1 cellular context compared by ENCODE assay signal in the genomic region with DNA sequence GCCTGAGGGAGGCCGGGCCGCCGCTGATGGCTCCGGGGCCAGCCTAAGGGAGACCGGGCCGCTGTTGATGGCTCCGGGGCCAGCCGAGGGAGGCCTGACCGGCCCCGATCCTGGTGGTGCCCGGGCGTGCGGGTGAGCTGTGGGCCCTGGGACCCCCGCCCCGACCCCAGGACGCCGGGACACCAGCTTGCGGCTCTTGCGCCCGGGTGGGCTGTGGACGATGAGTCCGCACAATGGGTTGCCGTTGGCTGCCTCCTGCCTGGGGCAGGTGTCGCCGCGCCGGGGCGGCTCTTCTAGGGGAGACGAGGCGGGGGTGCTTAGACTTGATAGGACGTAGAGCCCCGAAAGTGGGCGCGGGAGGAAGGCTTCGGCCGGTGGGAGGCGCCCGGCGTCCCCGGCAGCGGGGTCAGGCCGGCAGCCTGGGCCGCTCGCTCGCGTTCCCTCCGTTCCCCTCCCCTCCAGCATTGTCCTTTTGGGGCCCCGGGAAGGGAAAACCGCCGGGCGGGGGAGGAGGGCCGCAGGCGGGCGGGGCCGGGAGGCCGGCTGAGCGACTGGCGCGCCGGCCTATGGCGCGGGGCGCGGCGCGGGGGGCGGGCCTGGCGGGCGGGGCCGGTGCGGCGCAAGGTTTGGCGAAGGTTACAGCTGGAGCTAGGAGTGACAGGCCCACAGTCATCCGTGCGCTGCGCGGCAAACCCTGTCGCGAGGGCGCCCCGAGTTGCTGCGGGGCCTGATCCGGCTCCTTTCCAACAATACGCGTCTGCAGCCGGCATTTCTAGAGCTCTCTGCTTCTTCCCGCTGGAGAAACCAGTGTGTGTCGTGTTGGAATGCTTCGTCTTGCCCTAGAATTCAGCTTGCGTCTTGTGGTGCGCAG.
TF ChIP-seq lines count a peak whose summit lies in the region.

No MANE protein-coding gene starts in this region.

TF ChIP-seq in HEK293, 187 proteins besides CTCF, POLR2A, EP300 and RAD21 (continued from another document):
- TF ChIP-seq, protein P1, sequence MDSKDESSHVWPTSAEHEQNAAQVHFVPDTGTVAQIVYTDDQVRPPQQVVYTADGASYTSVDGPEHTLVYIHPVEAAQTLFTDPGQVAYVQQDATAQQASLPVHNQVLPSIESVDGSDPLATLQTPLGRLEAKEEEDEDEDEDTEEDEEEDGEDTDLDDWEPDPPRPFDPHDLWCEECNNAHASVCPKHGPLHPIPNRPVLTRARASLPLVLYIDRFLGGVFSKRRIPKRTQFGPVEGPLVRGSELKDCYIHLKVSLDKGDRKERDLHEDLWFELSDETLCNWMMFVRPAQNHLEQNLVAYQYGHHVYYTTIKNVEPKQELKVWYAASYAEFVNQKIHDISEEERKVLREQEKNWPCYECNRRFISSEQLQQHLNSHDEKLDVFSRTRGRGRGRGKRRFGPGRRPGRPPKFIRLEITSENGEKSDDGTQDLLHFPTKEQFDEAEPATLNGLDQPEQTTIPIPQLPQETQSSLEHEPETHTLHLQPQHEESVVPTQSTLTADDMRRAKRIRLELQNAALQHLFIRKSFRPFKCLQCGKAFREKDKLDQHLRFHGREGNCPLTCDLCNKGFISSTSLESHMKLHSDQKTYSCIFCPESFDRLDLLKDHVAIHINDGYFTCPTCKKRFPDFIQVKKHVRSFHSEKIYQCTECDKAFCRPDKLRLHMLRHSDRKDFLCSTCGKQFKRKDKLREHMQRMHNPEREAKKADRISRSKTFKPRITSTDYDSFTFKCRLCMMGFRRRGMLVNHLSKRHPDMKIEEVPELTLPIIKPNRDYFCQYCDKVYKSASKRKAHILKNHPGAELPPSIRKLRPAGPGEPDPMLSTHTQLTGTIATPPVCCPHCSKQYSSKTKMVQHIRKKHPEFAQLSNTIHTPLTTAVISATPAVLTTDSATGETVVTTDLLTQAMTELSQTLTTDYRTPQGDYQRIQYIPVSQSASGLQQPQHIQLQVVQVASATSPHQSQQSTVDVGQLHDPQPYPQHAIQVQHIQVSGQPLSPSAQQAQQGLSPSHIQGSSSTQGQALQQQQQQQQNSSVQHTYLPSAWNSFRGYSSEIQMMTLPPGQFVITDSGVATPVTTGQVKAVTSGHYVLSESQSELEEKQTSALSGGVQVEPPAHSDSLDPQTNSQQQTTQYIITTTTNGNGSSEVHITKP (tag by site-specific recombination; IDR thresholded peaks at IDR 0.05), result no peak
- peak; percentile 78 for TF ChIP-seq ZNF341 (tag by site-specific recombination; IDR thresholded peaks at IDR 0.05; ENCODE audit: low read depth)
- peak; percentile 32; the same call in 1 of the 2 replicates for TF ChIP-seq GLIS1 (tag by site-specific recombination; IDR thresholded peaks at IDR 0.05)
- 0 out of 2 replicates have a peak, but pooled peaks have one; percentile 46 for TF ChIP-seq ZNF677 (tag by site-specific recombination; IDR thresholded peaks at IDR 0.05)
- TF ChIP-seq ZIC2 (tag by site-specific recombination; IDR thresholded peaks at IDR 0.05), result peak; percentile 50
- no peak for TF ChIP-seq ZNF571 (tag by site-specific recombination; IDR thresholded peaks at IDR 0.05)
- 0 out of 2 replicates have a peak, but pooled peaks have one; percentile 31 for TF ChIP-seq ZNF76 (tag by site-specific recombination; IDR thresholded peaks at IDR 0.05; ENCODE audit: borderline replicate concordance, low read depth)
- TF ChIP-seq ZSCAN30 (tag by site-specific recombination; IDR thresholded peaks at IDR 0.05), result peak; percentile 15; the same call in 1 of the 2 replicates
- no peak for TF ChIP-seq SCRT1 (tag by site-specific recombination; IDR thresholded peaks at IDR 0.05; ENCODE audit: borderline replicate concordance)
- TF ChIP-seq PRDM4 (tag by site-specific recombination; IDR thresholded peaks at IDR 0.05), result 0 out of 2 replicates have a peak, but pooled peaks have one; percentile 17
- TF ChIP-seq ZNF624 (tag by site-specific recombination; IDR thresholded peaks at IDR 0.05), result no peak
- no peak for TF ChIP-seq ZBTB1 (tag by site-specific recombination; IDR thresholded peaks at IDR 0.05)
- TF ChIP-seq ZNF114 (tag by site-specific recombination; IDR thresholded peaks at IDR 0.05), result no peak
- TF ChIP-seq RBAK (tag by site-specific recombination; IDR thresholded peaks at IDR 0.05), result no peak
- no peak for TF ChIP-seq ZNF211 (tag by site-specific recombination; IDR thresholded peaks at IDR 0.05; ENCODE audit: low read depth)
- peak; percentile 80; the same call in 1 of the 2 replicates for TF ChIP-seq GLIS2 (tag by site-specific recombination; IDR thresholded peaks at IDR 0.05)
- TF ChIP-seq ZBTB44 (tag by site-specific recombination; IDR thresholded peaks at IDR 0.05), result no peak
- TF ChIP-seq ZBTB26 (tag by site-specific recombination; optimal IDR thresholded peaks at IDR 0.05), result peak; percentile 68
- 0 out of 2 replicates have a peak, but pooled peaks have one; percentile 19 for TF ChIP-seq BCL11B (tag by site-specific recombination; IDR thresholded peaks at IDR 0.05; ENCODE audit: low read depth)
- peak; percentile 59; the same call in 1 of the 2 replicates for TF ChIP-seq ZEB2 (tag by site-specific recombination; IDR thresholded peaks at IDR 0.05)
- peak; percentile 94 for TF ChIP-seq ZBTB20 (tag by site-specific recombination; IDR thresholded peaks at IDR 0.05)
- no peak for TF ChIP-seq ZNF174 (tag by site-specific recombination; IDR thresholded peaks at IDR 0.05)
- peak; percentile 84 for TF ChIP-seq IKZF3 (tag by site-specific recombination; IDR thresholded peaks at IDR 0.05)
- no peak for TF ChIP-seq SP7 (tag by site-specific recombination; IDR thresholded peaks at IDR 0.05)
- 0 out of 2 replicates have a peak, but pooled peaks have one; percentile 25 for TF ChIP-seq ZXDB (tag by site-specific recombination; IDR thresholded peaks at IDR 0.05)
- no peak for TF ChIP-seq OVOL3 (tag by site-specific recombination; IDR thresholded peaks at IDR 0.05)
- TF ChIP-seq ZNF157 (tag by site-specific recombination; IDR thresholded peaks at IDR 0.05), result no peak
- TF ChIP-seq ZNF169 (tag by site-specific recombination; IDR thresholded peaks at IDR 0.05), result no peak
- peak; percentile 78 for TF ChIP-seq ZNF366 (tag by site-specific recombination; conservative IDR thresholded peaks at IDR 0.05)
- TF ChIP-seq SP2 (tag by site-specific recombination; IDR thresholded peaks at IDR 0.05), result peak; percentile 37
- peak; percentile 84 for TF ChIP-seq ZBTB8A (tag by site-specific recombination; IDR thresholded peaks at IDR 0.05)
- TF ChIP-seq, protein P2, sequence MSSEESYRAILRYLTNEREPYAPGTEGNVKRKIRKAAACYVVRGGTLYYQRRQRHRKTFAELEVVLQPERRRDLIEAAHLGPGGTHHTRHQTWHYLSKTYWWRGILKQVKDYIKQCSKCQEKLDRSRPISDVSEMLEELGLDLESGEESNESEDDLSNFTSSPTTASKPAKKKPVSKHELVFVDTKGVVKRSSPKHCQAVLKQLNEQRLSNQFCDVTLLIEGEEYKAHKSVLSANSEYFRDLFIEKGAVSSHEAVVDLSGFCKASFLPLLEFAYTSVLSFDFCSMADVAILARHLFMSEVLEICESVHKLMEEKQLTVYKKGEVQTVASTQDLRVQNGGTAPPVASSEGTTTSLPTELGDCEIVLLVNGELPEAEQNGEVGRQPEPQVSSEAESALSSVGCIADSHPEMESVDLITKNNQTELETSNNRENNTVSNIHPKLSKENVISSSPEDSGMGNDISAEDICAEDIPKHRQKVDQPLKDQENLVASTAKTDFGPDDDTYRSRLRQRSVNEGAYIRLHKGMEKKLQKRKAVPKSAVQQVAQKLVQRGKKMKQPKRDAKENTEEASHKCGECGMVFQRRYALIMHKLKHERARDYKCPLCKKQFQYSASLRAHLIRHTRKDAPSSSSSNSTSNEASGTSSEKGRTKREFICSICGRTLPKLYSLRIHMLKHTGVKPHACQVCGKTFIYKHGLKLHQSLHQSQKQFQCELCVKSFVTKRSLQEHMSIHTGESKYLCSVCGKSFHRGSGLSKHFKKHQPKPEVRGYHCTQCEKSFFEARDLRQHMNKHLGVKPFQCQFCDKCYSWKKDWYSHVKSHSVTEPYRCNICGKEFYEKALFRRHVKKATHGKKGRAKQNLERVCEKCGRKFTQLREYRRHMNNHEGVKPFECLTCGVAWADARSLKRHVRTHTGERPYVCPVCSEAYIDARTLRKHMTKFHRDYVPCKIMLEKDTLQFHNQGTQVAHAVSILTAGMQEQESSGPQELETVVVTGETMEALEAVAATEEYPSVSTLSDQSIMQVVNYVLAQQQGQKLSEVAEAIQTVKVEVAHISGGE (tag by site-specific recombination; conservative IDR thresholded peaks at IDR 0.05; ENCODE audit: low read depth), result peak; percentile 13; the same call in 1 of the 2 replicates
- no peak for TF ChIP-seq ZNF785 (tag by site-specific recombination; IDR thresholded peaks at IDR 0.05)
- no peak for TF ChIP-seq ZNF530 (tag by site-specific recombination; IDR thresholded peaks at IDR 0.05; ENCODE audit: low read depth)
- peak; percentile 35; the same call in 1 of the 2 replicates for TF ChIP-seq FEZF1 (tag by site-specific recombination; IDR thresholded peaks at IDR 0.05)
- TF ChIP-seq ZFHX2 (tag by site-specific recombination; conservative IDR thresholded peaks at IDR 0.05), result peak; percentile 25; the same call in 1 of the 2 replicates
